In the genomic region with DNA sequence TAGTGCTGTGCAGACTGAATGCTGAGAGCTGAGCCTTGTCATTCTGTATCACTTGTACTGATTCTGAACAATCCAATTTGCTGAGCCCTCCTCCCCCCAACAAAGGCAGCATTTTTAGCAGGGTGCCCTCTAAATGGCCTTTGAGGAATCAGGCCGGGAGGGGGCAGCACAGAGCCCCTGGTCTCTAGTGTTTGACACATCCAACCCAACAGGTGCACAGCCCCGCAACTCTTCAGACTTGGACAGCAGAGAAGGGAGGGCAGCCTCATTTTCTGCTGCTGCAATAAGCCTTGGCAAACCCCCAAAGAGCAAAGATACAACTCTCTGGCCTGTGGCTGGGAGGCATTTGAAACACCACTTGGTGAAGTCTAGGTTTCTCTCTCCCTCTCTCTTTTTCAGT, we compare ENCODE assay signal across 9 cellular contexts. TPM values are rescaled to one million over a fixed set of nuclear protein-coding genes. Genes with fewer than 3 reads are reported as not detected.
DNase-seq lines count a peak whose midpoint lies in the region; ATAC-seq lines count a peak whose summit lies in the region.
"Had no signal": no experiment of that assay in that cellular context is flagged by ENCODE, and none has a peak within 500 bp of the region (broad histone marks: within the 10 kb centered on the region; RNA-seq: fewer than 3 reads in every experiment).

No MANE protein-coding gene starts in this region.

- no peaks in the 10 kb centered on the region for H3K9me3 ChIP-seq in right cardiac atrium (ENCODE audit: control insufficient read depth, low read length)

- H3K27me3 Mint-ChIP-seq in activated T-helper 2 cell treated with anti-CD3 and anti-CD28 coated beads, Interferon-gamma antibody, Interleukin-2, Interleukin-4, amounts not matched to agents 10 μg/mL and 5 μg/mL and 100 μg/mL, durations not matched to agents 14 hours and 24 hours and 36 hours (ENCODE audit: low read depth): no peaks in the 10 kb centered on the region
- no peaks in the 10 kb centered on the region for H3K27me3 Mint-ChIP-seq in stimulated activated memory B cell treated with anti-CD40 and anti-IgM and Interleukin-4, amounts not matched to agents 10 μg/mL and 1 μg/mL and 100 μg/mL, for 72 hours

- H3K4me3 ChIP-seq in right cardiac atrium (ENCODE audit: low read length): no peak overlapping the region

- no peaks in the 10 kb centered on the region for H3K27me3 ChIP-seq in right cardiac atrium (ENCODE audit: control insufficient read depth, insufficient read depth)

- H3K4me1 ChIP-seq in right cardiac atrium (ENCODE audit: control insufficient read depth, insufficient read depth, low read length): peaks cover 5% of the 10 kb centered on the region

- no peak overlapping the region for H3K27ac Mint-ChIP-seq in activated T-helper 2 cell treated with anti-CD3 and anti-CD28 coated beads, Interferon-gamma antibody, Interleukin-2, Interleukin-4, amounts not matched to agents 10 μg/mL and 5 μg/mL and 100 μg/mL, durations not matched to agents 14 hours and 24 hours and 36 hours
- H3K27ac Mint-ChIP-seq in stimulated activated memory B cell treated with anti-CD40 and anti-IgM and Interleukin-4, amounts not matched to agents 10 μg/mL and 1 μg/mL and 100 μg/mL, for 72 hours: no peak overlapping the region

- H3K36me3 Mint-ChIP-seq in activated T-helper 2 cell treated with anti-CD3 and anti-CD28 coated beads, Interferon-gamma antibody, Interleukin-2, Interleukin-4, amounts not matched to agents 10 μg/mL and 5 μg/mL and 100 μg/mL, durations not matched to agents 14 hours and 24 hours and 36 hours (ENCODE audit: low read depth): no peaks in the 10 kb centered on the region
- H3K36me3 Mint-ChIP-seq in stimulated activated memory B cell treated with anti-CD40 and anti-IgM and Interleukin-4, amounts not matched to agents 10 μg/mL and 1 μg/mL and 100 μg/mL, for 72 hours: no peaks in the 10 kb centered on the region

- WGBS in right cardiac atrium: 23% methylated on average over 2 of the region's 2 CpGs

- no peak overlapping the region for H3K27ac ChIP-seq in right cardiac atrium (ENCODE audit: low read length)

- intact Hi-C loops in activated T-helper 2 cell treated with anti-CD3 and anti-CD28 coated beads, Interferon-gamma antibody, Interleukin-2, Interleukin-4, amounts not matched to agents 10 μg/mL and 5 μg/mL and 100 μg/mL, durations not matched to agents 14 hours and 24 hours and 36 hours (cut with micrococcal nuclease): loop anchor here (2.0 kb wide), 1 partner anchor 109 kb away; no protein-coding TSS in a partner anchor
- intact Hi-C loops in right cardiac atrium (cut with DNase I): loop anchor here in 1 of 4 donors (10.0 kb wide), 1 partner anchor 79 kb away; no protein-coding TSS in a partner anchor

- ATAC-seq in GM21529 (IDR thresholded peaks at IDR 0.05; ENCODE audit: unreplicated experiment) (peak; percentile 79), right cardiac atrium (peak; percentile 49 to 59)
- no peak for ATAC-seq in stimulated activated memory B cell treated with anti-CD40 and anti-IgM and Interleukin-4, amounts not matched to agents 10 μg/mL and 1 μg/mL and 100 μg/mL, for 72 hours

- DNase-seq in D341Med (ENCODE audit: low spot score) (peak; percentile 54), NCI-H774 (lab: John Stamatoyannopoulos, UW) (peak; percentile 59), right cardiac atrium (peak; percentile 39 to 84 (median 76)), mesenteric fat pad (ENCODE audit: low spot score) (no peak)
- peak; percentile 10 for DNase-seq in activated T-helper 2 cell treated with anti-CD3 and anti-CD28 coated beads, Interferon-gamma antibody, Interleukin-2, Interleukin-4, amounts not matched to agents 10 μg/mL and 5 μg/mL and 100 μg/mL, durations not matched to agents 14 hours and 24 hours and 36 hours (ENCODE audit: low spot score)
- DNase-seq in stimulated activated CD4-positive, alpha-beta T cell treated with anti-CD3 and anti-CD28 coated beads, Interleukin-1b, Interleukin-23, amount 100 ng/mL, for 1 hour (ENCODE audit: low read depth in 2 of 2): peak; percentile 5 to 29

- peaks cover 1% of the 10 kb centered on the region for H3K4me1 Mint-ChIP-seq in activated T-helper 2 cell treated with anti-CD3 and anti-CD28 coated beads, Interferon-gamma antibody, Interleukin-2, Interleukin-4, amounts not matched to agents 10 μg/mL and 5 μg/mL and 100 μg/mL, durations not matched to agents 14 hours and 24 hours and 36 hours (ENCODE audit: low read depth)
- H3K4me1 Mint-ChIP-seq in stimulated activated memory B cell treated with anti-CD40 and anti-IgM and Interleukin-4, amounts not matched to agents 10 μg/mL and 1 μg/mL and 100 μg/mL, for 72 hours: no peaks in the 10 kb centered on the region

- H3K9me3 Mint-ChIP-seq in activated T-helper 2 cell treated with anti-CD3 and anti-CD28 coated beads, Interferon-gamma antibody, Interleukin-2, Interleukin-4, amounts not matched to agents 10 μg/mL and 5 μg/mL and 100 μg/mL, durations not matched to agents 14 hours and 24 hours and 36 hours: no peaks in the 10 kb centered on the region
- no peaks in the 10 kb centered on the region for H3K9me3 Mint-ChIP-seq in stimulated activated memory B cell treated with anti-CD40 and anti-IgM and Interleukin-4, amounts not matched to agents 10 μg/mL and 1 μg/mL and 100 μg/mL, for 72 hours

- H3K4me3 Mint-ChIP-seq in activated T-helper 2 cell treated with anti-CD3 and anti-CD28 coated beads, Interferon-gamma antibody, Interleukin-2, Interleukin-4, amounts not matched to agents 10 μg/mL and 5 μg/mL and 100 μg/mL, durations not matched to agents 14 hours and 24 hours and 36 hours (ENCODE audit: low read depth): no peak overlapping the region
- no peak overlapping the region for H3K4me3 Mint-ChIP-seq in stimulated activated memory B cell treated with anti-CD40 and anti-IgM and Interleukin-4, amounts not matched to agents 10 μg/mL and 1 μg/mL and 100 μg/mL, for 72 hours

RNA-seq across cellular contexts. Expression of a gene that starts 3.4 kb away (rescaled TPM):
- not detected in 2 replicates for total RNA-seq in activated T-helper 2 cell treated with anti-CD3 and anti-CD28 coated beads, Interferon-gamma antibody, Interleukin-2, Interleukin-4, amounts not matched to agents 10 μg/mL and 5 μg/mL and 100 μg/mL, durations not matched to agents 14 hours and 24 hours and 36 hours
- total RNA-seq in right cardiac atrium (under 1 TPM; 0.23 to 0.41 (median 0.31) TPM), mesenteric fat pad (not detected)
- 3.8 TPM for polyA plus RNA-seq in right cardiac atrium
- total RNA-seq: pulmonary artery endothelial cell had no signal

RNA-seq across cellular contexts. Expression of a gene that starts 54.1 kb away (rescaled TPM):
- not detected in 2 replicates for total RNA-seq in activated T-helper 2 cell treated with anti-CD3 and anti-CD28 coated beads, Interferon-gamma antibody, Interleukin-2, Interleukin-4, amounts not matched to agents 10 μg/mL and 5 μg/mL and 100 μg/mL, durations not matched to agents 14 hours and 24 hours and 36 hours
- total RNA-seq in right cardiac atrium (1 to 10 TPM in 2 of 4 donors, under 1 TPM in 2; 0.48 to 1.1 (median 0.83) TPM), mesenteric fat pad (1.00 TPM)
- 0.57 TPM for polyA plus RNA-seq in right cardiac atrium
- total RNA-seq: pulmonary artery endothelial cell had no signal
